Comparison of ENCODE assay signal across 1 cellular context in the genomic region with DNA sequence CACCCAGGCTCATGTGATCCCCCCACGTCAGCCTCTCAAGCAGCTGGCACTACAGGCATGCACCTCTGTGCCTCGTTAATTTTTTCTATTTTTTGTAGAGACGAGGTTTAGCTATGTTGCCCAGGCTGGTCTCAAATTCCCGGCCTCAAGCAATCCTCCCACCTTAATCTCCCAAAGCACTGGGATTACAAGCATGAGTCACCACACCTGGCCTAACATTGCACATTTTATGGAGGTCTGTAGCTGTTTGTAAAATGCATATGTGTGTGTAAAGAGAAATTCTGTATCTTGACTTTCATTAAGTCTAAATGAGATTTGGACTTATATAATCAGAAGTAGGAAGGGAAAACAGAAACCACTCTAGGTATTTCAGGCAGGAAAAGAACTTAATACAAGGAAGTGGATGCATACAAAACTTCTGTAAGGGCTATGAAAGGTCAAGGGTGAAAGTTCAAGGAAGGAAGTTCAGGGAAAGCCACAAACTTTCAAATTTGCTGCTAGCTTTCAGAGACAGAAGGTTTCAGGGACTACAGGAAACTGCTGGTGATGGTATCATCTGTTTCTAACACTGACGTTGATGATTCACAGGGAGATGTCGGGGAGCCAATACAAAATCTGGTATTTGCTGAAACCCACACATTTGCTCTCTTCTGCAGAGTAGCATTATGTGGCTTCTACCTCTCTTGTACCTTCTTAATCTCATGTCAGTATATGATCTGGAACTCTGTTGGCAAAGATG.
A peak's percentile ranks its signal among the peaks of the same experiment; 100 is the strongest.
TF ChIP-seq lines count a peak whose summit lies in the region.

No MANE protein-coding gene starts in this region.

TF ChIP-seq in K562, 482 proteins besides CTCF, POLR2A, EP300 and RAD21 (continued from another document):
- TF ChIP-seq, protein P1, sequence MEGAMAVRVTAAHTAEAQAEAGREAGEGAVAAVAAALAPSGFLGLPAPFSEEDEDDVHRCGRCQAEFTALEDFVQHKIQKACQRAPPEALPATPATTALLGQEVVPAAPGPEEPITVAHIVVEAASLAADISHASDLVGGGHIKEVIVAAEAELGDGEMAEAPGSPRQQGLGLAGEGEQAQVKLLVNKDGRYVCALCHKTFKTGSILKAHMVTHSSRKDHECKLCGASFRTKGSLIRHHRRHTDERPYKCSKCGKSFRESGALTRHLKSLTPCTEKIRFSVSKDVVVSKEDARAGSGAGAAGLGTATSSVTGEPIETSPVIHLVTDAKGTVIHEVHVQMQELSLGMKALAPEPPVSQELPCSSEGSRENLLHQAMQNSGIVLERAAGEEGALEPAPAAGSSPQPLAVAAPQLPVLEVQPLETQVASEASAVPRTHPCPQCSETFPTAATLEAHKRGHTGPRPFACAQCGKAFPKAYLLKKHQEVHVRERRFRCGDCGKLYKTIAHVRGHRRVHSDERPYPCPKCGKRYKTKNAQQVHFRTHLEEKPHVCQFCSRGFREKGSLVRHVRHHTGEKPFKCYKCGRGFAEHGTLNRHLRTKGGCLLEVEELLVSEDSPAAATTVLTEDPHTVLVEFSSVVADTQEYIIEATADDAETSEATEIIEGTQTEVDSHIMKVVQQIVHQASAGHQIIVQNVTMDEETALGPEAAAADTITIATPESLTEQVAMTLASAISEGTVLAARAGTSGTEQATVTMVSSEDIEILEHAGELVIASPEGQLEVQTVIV (CRISPR knock-in tag; IDR thresholded peaks at IDR 0.05; ENCODE audit: borderline replicate concordance), result no peak
- no peak for TF ChIP-seq ZNF830 (CRISPR knock-in tag; IDR thresholded peaks at IDR 0.05)
- TF ChIP-seq NUFIP1 (IDR thresholded peaks at IDR 0.05; ENCODE audit: partially characterized antibody), result no peak
- TF ChIP-seq MCM5 (IDR thresholded peaks at IDR 0.05; ENCODE audit: low read depth), result no peak
- TF ChIP-seq, protein P2, sequence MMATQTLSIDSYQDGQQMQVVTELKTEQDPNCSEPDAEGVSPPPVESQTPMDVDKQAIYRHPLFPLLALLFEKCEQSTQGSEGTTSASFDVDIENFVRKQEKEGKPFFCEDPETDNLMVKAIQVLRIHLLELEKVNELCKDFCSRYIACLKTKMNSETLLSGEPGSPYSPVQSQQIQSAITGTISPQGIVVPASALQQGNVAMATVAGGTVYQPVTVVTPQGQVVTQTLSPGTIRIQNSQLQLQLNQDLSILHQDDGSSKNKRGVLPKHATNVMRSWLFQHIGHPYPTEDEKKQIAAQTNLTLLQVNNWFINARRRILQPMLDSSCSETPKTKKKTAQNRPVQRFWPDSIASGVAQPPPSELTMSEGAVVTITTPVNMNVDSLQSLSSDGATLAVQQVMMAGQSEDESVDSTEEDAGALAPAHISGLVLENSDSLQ (IDR thresholded peaks at IDR 0.05), result peak; percentile 42
- no peak for TF ChIP-seq HDAC1 (IDR thresholded peaks at IDR 0.05)
- TF ChIP-seq GTF2A2 (tag; IDR thresholded peaks at IDR 0.05), result no peak
- TF ChIP-seq TEAD1 (CRISPR knock-in tag; IDR thresholded peaks at IDR 0.05), result no peak
- TF ChIP-seq, protein P3, sequence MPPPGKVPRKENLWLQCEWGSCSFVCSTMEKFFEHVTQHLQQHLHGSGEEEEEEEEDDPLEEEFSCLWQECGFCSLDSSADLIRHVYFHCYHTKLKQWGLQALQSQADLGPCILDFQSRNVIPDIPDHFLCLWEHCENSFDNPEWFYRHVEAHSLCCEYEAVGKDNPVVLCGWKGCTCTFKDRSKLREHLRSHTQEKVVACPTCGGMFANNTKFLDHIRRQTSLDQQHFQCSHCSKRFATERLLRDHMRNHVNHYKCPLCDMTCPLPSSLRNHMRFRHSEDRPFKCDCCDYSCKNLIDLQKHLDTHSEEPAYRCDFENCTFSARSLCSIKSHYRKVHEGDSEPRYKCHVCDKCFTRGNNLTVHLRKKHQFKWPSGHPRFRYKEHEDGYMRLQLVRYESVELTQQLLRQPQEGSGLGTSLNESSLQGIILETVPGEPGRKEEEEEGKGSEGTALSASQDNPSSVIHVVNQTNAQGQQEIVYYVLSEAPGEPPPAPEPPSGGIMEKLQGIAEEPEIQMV (tag; conservative IDR thresholded peaks at IDR 0.05; ENCODE audit: low read depth), result peak; percentile 53; the same call in 1 of the 2 replicates
- no peak for TF ChIP-seq ZNF551 (CRISPR knock-in tag; IDR thresholded peaks at IDR 0.05)
- no peak for TF ChIP-seq PML (IDR thresholded peaks at IDR 0.05; ENCODE audit: low read length)
- TF ChIP-seq, protein P4, sequence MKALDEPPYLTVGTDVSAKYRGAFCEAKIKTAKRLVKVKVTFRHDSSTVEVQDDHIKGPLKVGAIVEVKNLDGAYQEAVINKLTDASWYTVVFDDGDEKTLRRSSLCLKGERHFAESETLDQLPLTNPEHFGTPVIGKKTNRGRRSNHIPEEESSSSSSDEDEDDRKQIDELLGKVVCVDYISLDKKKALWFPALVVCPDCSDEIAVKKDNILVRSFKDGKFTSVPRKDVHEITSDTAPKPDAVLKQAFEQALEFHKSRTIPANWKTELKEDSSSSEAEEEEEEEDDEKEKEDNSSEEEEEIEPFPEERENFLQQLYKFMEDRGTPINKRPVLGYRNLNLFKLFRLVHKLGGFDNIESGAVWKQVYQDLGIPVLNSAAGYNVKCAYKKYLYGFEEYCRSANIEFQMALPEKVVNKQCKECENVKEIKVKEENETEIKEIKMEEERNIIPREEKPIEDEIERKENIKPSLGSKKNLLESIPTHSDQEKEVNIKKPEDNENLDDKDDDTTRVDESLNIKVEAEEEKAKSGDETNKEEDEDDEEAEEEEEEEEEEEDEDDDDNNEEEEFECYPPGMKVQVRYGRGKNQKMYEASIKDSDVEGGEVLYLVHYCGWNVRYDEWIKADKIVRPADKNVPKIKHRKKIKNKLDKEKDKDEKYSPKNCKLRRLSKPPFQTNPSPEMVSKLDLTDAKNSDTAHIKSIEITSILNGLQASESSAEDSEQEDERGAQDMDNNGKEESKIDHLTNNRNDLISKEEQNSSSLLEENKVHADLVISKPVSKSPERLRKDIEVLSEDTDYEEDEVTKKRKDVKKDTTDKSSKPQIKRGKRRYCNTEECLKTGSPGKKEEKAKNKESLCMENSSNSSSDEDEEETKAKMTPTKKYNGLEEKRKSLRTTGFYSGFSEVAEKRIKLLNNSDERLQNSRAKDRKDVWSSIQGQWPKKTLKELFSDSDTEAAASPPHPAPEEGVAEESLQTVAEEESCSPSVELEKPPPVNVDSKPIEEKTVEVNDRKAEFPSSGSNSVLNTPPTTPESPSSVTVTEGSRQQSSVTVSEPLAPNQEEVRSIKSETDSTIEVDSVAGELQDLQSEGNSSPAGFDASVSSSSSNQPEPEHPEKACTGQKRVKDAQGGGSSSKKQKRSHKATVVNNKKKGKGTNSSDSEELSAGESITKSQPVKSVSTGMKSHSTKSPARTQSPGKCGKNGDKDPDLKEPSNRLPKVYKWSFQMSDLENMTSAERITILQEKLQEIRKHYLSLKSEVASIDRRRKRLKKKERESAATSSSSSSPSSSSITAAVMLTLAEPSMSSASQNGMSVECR (CRISPR knock-in tag; IDR thresholded peaks at IDR 0.05), result no peak
- no peak for TF ChIP-seq MYC (IDR thresholded peaks at IDR 0.05; ENCODE audit: low read depth, low read length)
- TF ChIP-seq MYC (CRISPR knock-in tag; IDR thresholded peaks at IDR 0.05; ENCODE audit: borderline replicate concordance, low read depth), result no peak
- no peak for TF ChIP-seq ZNF561 (CRISPR knock-in tag; conservative IDR thresholded peaks at IDR 0.05)
- no peak for TF ChIP-seq RBBP5 (IDR thresholded peaks at IDR 0.05; ENCODE audit: borderline replicate concordance, insufficient read depth, low read length, poor library complexity, severe bottlenecking)
- TF ChIP-seq ZNF143 (CRISPR knock-in tag; IDR thresholded peaks at IDR 0.05), result no peak
- 0 out of 2 replicates have a peak, but pooled peaks have one; percentile 35 for TF ChIP-seq JUN (IDR thresholded peaks at IDR 0.05; ENCODE audit: borderline replicate concordance, low read depth, low read length)
- TF ChIP-seq JUN (CRISPR knock-in tag; IDR thresholded peaks at IDR 0.05; ENCODE audit: borderline replicate concordance), result no peak
- TF ChIP-seq RHOXF2B (CRISPR knock-in tag; conservative IDR thresholded peaks at IDR 0.05), result no peak
- TF ChIP-seq, protein P5, sequence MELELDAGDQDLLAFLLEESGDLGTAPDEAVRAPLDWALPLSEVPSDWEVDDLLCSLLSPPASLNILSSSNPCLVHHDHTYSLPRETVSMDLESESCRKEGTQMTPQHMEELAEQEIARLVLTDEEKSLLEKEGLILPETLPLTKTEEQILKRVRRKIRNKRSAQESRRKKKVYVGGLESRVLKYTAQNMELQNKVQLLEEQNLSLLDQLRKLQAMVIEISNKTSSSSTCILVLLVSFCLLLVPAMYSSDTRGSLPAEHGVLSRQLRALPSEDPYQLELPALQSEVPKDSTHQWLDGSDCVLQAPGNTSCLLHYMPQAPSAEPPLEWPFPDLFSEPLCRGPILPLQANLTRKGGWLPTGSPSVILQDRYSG (tag; conservative IDR thresholded peaks at IDR 0.05; ENCODE audit: low read depth), result peak; percentile 57; the same call in 1 of the 2 replicates
- no peak for TF ChIP-seq ZNF3 (CRISPR knock-in tag; IDR thresholded peaks at IDR 0.05)
- peak; percentile 58 for TF ChIP-seq CREM (IDR thresholded peaks at IDR 0.05; ENCODE audit: low read depth)
- TF ChIP-seq, protein P6, sequence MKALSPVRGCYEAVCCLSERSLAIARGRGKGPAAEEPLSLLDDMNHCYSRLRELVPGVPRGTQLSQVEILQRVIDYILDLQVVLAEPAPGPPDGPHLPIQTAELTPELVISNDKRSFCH (CRISPR knock-in tag; IDR thresholded peaks at IDR 0.05), result no peak
- TF ChIP-seq, protein P6 (tag; IDR thresholded peaks at IDR 0.05), result peak; percentile 94
- TF ChIP-seq NCOA6 (IDR thresholded peaks at IDR 0.05), result no peak
- TF ChIP-seq FOXJ3 (CRISPR knock-in tag; IDR thresholded peaks at IDR 0.05), result no peak
- TF ChIP-seq GATA2 (CRISPR knock-in tag; IDR thresholded peaks at IDR 0.05), result no peak
- no peak for TF ChIP-seq MCM2 (IDR thresholded peaks at IDR 0.05; ENCODE audit: low read depth)
- TF ChIP-seq, protein P7, sequence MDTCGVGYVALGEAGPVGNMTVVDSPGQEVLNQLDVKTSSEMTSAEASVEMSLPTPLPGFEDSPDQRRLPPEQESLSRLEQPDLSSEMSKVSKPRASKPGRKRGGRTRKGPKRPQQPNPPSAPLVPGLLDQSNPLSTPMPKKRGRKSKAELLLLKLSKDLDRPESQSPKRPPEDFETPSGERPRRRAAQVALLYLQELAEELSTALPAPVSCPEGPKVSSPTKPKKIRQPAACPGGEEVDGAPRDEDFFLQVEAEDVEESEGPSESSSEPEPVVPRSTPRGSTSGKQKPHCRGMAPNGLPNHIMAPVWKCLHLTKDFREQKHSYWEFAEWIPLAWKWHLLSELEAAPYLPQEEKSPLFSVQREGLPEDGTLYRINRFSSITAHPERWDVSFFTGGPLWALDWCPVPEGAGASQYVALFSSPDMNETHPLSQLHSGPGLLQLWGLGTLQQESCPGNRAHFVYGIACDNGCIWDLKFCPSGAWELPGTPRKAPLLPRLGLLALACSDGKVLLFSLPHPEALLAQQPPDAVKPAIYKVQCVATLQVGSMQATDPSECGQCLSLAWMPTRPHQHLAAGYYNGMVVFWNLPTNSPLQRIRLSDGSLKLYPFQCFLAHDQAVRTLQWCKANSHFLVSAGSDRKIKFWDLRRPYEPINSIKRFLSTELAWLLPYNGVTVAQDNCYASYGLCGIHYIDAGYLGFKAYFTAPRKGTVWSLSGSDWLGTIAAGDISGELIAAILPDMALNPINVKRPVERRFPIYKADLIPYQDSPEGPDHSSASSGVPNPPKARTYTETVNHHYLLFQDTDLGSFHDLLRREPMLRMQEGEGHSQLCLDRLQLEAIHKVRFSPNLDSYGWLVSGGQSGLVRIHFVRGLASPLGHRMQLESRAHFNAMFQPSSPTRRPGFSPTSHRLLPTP (IDR thresholded peaks at IDR 0.05; ENCODE audit: borderline replicate concordance, extremely low read depth, insufficient read length), result no peak
- no peak for TF ChIP-seq SLC30A9 (CRISPR knock-in tag; IDR thresholded peaks at IDR 0.05)
- TF ChIP-seq POLR2H (tag; IDR thresholded peaks at IDR 0.05; ENCODE audit: low read depth), result no peak
- peak; percentile 72; the same call in 1 of the 2 replicates for TF ChIP-seq GATAD2A (IDR thresholded peaks at IDR 0.05)
- peak; percentile 97 for TF ChIP-seq NR2C1 (IDR thresholded peaks at IDR 0.05)
- peak; percentile 99 for TF ChIP-seq NR2C1 (tag; IDR thresholded peaks at IDR 0.05)
- no peak for TF ChIP-seq TARDBP (IDR thresholded peaks at IDR 0.05)
- no peak for TF ChIP-seq PURB (CRISPR knock-in tag; IDR thresholded peaks at IDR 0.05; ENCODE audit: low read depth)
- TF ChIP-seq, protein P8, sequence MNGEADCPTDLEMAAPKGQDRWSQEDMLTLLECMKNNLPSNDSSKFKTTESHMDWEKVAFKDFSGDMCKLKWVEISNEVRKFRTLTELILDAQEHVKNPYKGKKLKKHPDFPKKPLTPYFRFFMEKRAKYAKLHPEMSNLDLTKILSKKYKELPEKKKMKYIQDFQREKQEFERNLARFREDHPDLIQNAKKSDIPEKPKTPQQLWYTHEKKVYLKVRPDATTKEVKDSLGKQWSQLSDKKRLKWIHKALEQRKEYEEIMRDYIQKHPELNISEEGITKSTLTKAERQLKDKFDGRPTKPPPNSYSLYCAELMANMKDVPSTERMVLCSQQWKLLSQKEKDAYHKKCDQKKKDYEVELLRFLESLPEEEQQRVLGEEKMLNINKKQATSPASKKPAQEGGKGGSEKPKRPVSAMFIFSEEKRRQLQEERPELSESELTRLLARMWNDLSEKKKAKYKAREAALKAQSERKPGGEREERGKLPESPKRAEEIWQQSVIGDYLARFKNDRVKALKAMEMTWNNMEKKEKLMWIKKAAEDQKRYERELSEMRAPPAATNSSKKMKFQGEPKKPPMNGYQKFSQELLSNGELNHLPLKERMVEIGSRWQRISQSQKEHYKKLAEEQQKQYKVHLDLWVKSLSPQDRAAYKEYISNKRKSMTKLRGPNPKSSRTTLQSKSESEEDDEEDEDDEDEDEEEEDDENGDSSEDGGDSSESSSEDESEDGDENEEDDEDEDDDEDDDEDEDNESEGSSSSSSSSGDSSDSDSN (IDR thresholded peaks at IDR 0.05; ENCODE audit: borderline replicate concordance in 1 of 2, low read depth in 2 of 2, low read length in 2 of 2), result no peak
- peak; percentile 44; the same call in 1 of the 2 replicates for TF ChIP-seq SMARCE1 (IDR thresholded peaks at IDR 0.05)
- TF ChIP-seq KLF10 (CRISPR knock-in tag; IDR thresholded peaks at IDR 0.05), result no peak
